Comparison of ENCODE assay signal across 30 cellular contexts in the genomic region with DNA sequence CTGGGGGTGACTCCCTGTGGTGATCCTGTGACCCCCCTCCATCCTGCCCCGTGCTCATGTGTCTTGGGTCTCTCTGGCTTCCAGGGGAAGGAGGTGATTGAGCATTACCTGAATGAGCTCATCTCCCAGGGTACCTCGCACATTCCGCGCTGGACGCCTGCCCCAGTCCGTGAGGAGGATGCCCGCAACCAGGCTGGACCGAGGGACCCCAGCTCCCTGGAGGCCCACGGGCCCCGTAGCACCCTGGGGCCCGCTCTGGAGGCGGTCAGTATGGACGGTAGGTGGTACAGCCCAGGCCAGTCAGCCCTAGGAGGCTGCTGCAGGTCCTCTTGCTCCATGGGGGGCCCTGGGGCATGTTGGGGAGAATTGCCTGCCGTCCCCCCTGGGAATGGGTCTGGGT. TPM values are rescaled to one million over a fixed set of nuclear protein-coding genes. Genes with fewer than 3 reads are reported as not detected.
"Had no signal": no experiment of that assay in that cellular context is flagged by ENCODE, and none has a peak within 500 bp of the region (broad histone marks: within the 10 kb centered on the region; RNA-seq: fewer than 3 reads in every experiment).

No MANE protein-coding gene starts in this region.

- DNase-seq: activated B cell treated with CpG ODN at 0.5 μM for 24 hours; activated CD4-positive, alpha-beta T cell treated with anti-CD3 and anti-CD28 coated beads for 48 hours; activated CD4-positive, alpha-beta T cell treated with anti-CD3 and anti-CD28 coated beads, Interleukin-2, amount 50 U/mL, for 1 hour; activated CD4-positive, alpha-beta T cell treated with anti-CD3 and anti-CD28 coated beads, Interleukin-2, amount 50 U/mL, for 48 hours; activated CD8-positive, alpha-beta memory T cell treated with anti-CD3 and anti-CD28 coated beads for 24 hours; activated CD8-positive, alpha-beta memory T cell treated with anti-CD3 and anti-CD28 coated beads, Interleukin-2, amount 50 U/mL, for 4 hours; activated CD8-positive, alpha-beta T cell treated with anti-CD3 and anti-CD28 coated beads for 36 hours; activated gamma-delta T cell; activated naive CD4-positive, alpha-beta T cell; activated naive CD4-positive, alpha-beta T cell treated with anti-CD3 and anti-CD28 coated beads, Interleukin-2, amount 10 ng/mL, durations not matched to agents 7 days and 5 days; activated naive CD8-positive, alpha-beta T cell treated with anti-CD3 and anti-CD28 coated beads, Interleukin-2, amount 10 ng/mL, durations not matched to agents 7 days and 5 days; activated T-cell treated with anti-CD3 and anti-CD28 coated beads, Interleukin-2, amount 50 U/mL, for 1 hour; activated T-cell treated with anti-CD3 and anti-CD28 coated beads, Interleukin-2, amount 50 U/mL, for 48 hours; brain microvascular endothelial cell; colonic mucosa; effector CD8-positive, alpha-beta T cell; esophagus squamous epithelium; foreskin melanocyte; T-helper 1 cell; T-helper 17 cell; T1000; WERI-Rb-1 had no signal

- H3K36me3 Mint-ChIP-seq: activated naive CD4-positive, alpha-beta T cell treated with anti-CD3 and anti-CD28 coated beads, Interleukin-2, amount 10 ng/mL, durations not matched to agents 7 days and 5 days; activated naive CD8-positive, alpha-beta T cell treated with anti-CD3 and anti-CD28 coated beads, Interleukin-2, amount 10 ng/mL, durations not matched to agents 7 days and 5 days had no signal

- H3K27ac Mint-ChIP-seq: activated B cell treated with CpG ODN at 0.5 μM for 24 hours; activated CD8-positive, alpha-beta T cell treated with anti-CD3 and anti-CD28 coated beads for 36 hours; activated naive CD4-positive, alpha-beta T cell treated with anti-CD3 and anti-CD28 coated beads, Interleukin-2, amount 10 ng/mL, durations not matched to agents 7 days and 5 days; activated naive CD4-positive, alpha-beta T cell treated with anti-CD3 and anti-CD28 coated beads, Interleukin-2, amount 50 U/mL, for 72 hours; activated naive CD8-positive, alpha-beta T cell treated with anti-CD3 and anti-CD28 coated beads, Interleukin-2, amount 10 ng/mL, durations not matched to agents 7 days and 5 days; T-helper 17 cell; T-helper 2 cell treated with Interferon-gamma antibody and Interleukin-4, amounts not matched to agents 5 μg/mL and 100 μg/mL, for 36 hours had no signal

- H3K36me3 ChIP-seq: brain microvascular endothelial cell, colonic mucosa, esophagus squamous epithelium, WERI-Rb-1 had no signal

- ATAC-seq: activated CD4-positive, CD25-positive, alpha-beta regulatory T cell treated with anti-CD3 and anti-CD28 coated beads, Interleukin-2, amount 50 U/mL, for 24 hours; activated CD8-positive, alpha-beta T cell treated with anti-CD3 and anti-CD28 coated beads for 36 hours; activated naive CD4-positive, alpha-beta T cell treated with anti-CD3 and anti-CD28 coated beads, Interleukin-2, amount 50 U/mL, for 72 hours; gastroesophageal sphincter; T-helper 17 cell had no signal

- H3K9me3 Mint-ChIP-seq: activated B cell treated with CpG ODN at 0.5 μM for 24 hours; activated CD8-positive, alpha-beta T cell treated with anti-CD3 and anti-CD28 coated beads for 36 hours; activated naive CD4-positive, alpha-beta T cell treated with anti-CD3 and anti-CD28 coated beads, Interleukin-2, amount 10 ng/mL, durations not matched to agents 7 days and 5 days; activated naive CD4-positive, alpha-beta T cell treated with anti-CD3 and anti-CD28 coated beads, Interleukin-2, amount 50 U/mL, for 72 hours; central memory CD8-positive, alpha-beta T cell; T-helper 2 cell treated with Interferon-gamma antibody and Interleukin-4, amounts not matched to agents 5 μg/mL and 100 μg/mL, for 36 hours had no signal

- H3K4me1 Mint-ChIP-seq: activated naive CD4-positive, alpha-beta T cell treated with anti-CD3 and anti-CD28 coated beads, Interleukin-2, amount 10 ng/mL, durations not matched to agents 7 days and 5 days; activated naive CD8-positive, alpha-beta T cell treated with anti-CD3 and anti-CD28 coated beads, Interleukin-2, amount 10 ng/mL, durations not matched to agents 7 days and 5 days; T-helper 17 cell had no signal

- H3K4me1 ChIP-seq: colonic mucosa had no signal

- H3K27ac ChIP-seq: brain microvascular endothelial cell, colonic mucosa, epithelial cell of prostate, esophagus squamous epithelium, gastroesophageal sphincter, WERI-Rb-1 had no signal

- H3K4me3 Mint-ChIP-seq: activated B cell treated with CpG ODN at 0.5 μM for 24 hours; activated CD8-positive, alpha-beta T cell treated with anti-CD3 and anti-CD28 coated beads for 36 hours; activated naive CD4-positive, alpha-beta T cell treated with anti-CD3 and anti-CD28 coated beads, Interleukin-2, amount 10 ng/mL, durations not matched to agents 7 days and 5 days; activated naive CD8-positive, alpha-beta T cell treated with anti-CD3 and anti-CD28 coated beads, Interleukin-2, amount 10 ng/mL, durations not matched to agents 7 days and 5 days; central memory CD8-positive, alpha-beta T cell; T-helper 2 cell treated with Interferon-gamma antibody and Interleukin-4, amounts not matched to agents 5 μg/mL and 100 μg/mL, for 36 hours had no signal

- H3K4me3 ChIP-seq: colonic mucosa, esophagus squamous epithelium, gastroesophageal sphincter had no signal

- H3K9me3 ChIP-seq: colonic mucosa, esophagus squamous epithelium had no signal

RNA-seq across cellular contexts. Expression of a gene that starts 33.6 kb away (rescaled TPM):
- total RNA-seq: activated B cell treated with CpG ODN at 0.5 μM for 24 hours, endothelial cell of umbilical vein, glomerular endothelial cell had no signal
- polyA plus RNA-seq: endothelial cell of umbilical vein had no signal

RNA-seq across cellular contexts. Expression of a gene that starts 54.8 kb away (rescaled TPM):
- total RNA-seq: activated naive CD4-positive, alpha-beta T cell treated with anti-CD3 and anti-CD28 coated beads, Interleukin-2, amount 50 U/mL, for 72 hours; activated naive CD8-positive, alpha-beta T cell treated with anti-CD3 and anti-CD28 coated beads, Interleukin-2, amount 10 ng/mL, durations not matched to agents 7 days and 5 days; T-helper 17 cell had no signal
